ENCODE assay signal across 8 cellular contexts in genomic region chr15:60631620-60632019, GRCh38.
"Had no signal": no experiment of that assay in that cellular context is flagged by ENCODE, and none has a peak within 500 bp of the region (broad histone marks: within the 10 kb centered on the region; RNA-seq: fewer than 3 reads in every experiment).

No MANE protein-coding gene starts in this region.

- H3K4me3 ChIP-seq: GM23248, HAP-1 had no signal

- DNase-seq: GM23248, GOT3, H7, H9, HCEC 1CT, HFFc6 had no signal

- H3K36me3 ChIP-seq: HAP-1 had no signal

- H3K9me3 Mint-ChIP-seq: H9, HFFc6 had no signal

- H3K4me3 Mint-ChIP-seq: H9, HFFc6 had no signal

- H3K27ac ChIP-seq: GM23248 had no signal

- H3K9ac ChIP-seq: GM23248 had no signal

- ATAC-seq: HCT116 had no signal

- H2AFZ ChIP-seq: GM23248 had no signal

- H3K27ac Mint-ChIP-seq: H9, HFFc6 had no signal
